8 cellular contexts compared by ENCODE assay signal in genomic region chrX:1535241-1536041, GRCh38. TPM values are rescaled to one million over a fixed set of nuclear protein-coding genes. Genes with fewer than 3 reads are reported as not detected.
DNase-seq lines count a peak whose midpoint lies in the region; ATAC-seq and TF ChIP-seq lines count a peak whose summit lies in the region.
"Had no signal": no experiment of that assay in that cellular context is flagged by ENCODE, and none has a peak within 500 bp of the region (broad histone marks: within the 10 kb centered on the region; RNA-seq: fewer than 3 reads in every experiment).

No MANE protein-coding gene starts in this region.

- DNase-seq in NAMALWA (ENCODE audit: low spot score): peak; percentile 64
- DNase-seq in natural killer cell treated with Interleukin-12 subunit alpha and Interleukin-12 subunit beta and Interleukin-15 and Interleukin-18, amount 100 ng/mL, for 72 hours (ENCODE audit: low spot score): no peak
- DNase-seq in HEK293T (ENCODE audit: extremely low spot score): no peak
- no peak for DNase-seq in kidney glomerular epithelial cell (lab: John Stamatoyannopoulos, UW)
- DNase-seq in islet precursor cell: no peak

- CTCF ChIA-PET in HEK293T (lab: Yijun Ruan, JAX): no interaction called here

- peak overlapping the region; percentile 90 for H3K4me3 Mint-ChIP-seq in activated T-helper 17 cell treated with anti-CD3 and anti-CD28 coated beads, Interleukin-2, amount 50 U/mL, for 72 hours
- H3K4me3 Mint-ChIP-seq in natural killer cell treated with Interleukin-12 subunit alpha and Interleukin-12 subunit beta and Interleukin-15 and Interleukin-18, amount 100 ng/mL, for 72 hours: peak overlapping the region; percentile 90

- ATAC-seq in GM19452 (IDR thresholded peaks at IDR 0.05; ENCODE audit: unreplicated experiment): peak; percentile 27
- peak; percentile 23 for ATAC-seq in activated T-helper 17 cell treated with anti-CD3 and anti-CD28 coated beads, Interleukin-2, amount 50 U/mL, for 72 hours (replicated peaks)
- peak in 1 of 2 donors; percentile 21 for ATAC-seq in natural killer cell treated with Interleukin-12 subunit alpha and Interleukin-12 subunit beta and Interleukin-15 and Interleukin-18, amount 100 ng/mL, for 72 hours

- H3K4me1 Mint-ChIP-seq in activated T-helper 17 cell treated with anti-CD3 and anti-CD28 coated beads, Interleukin-2, amount 50 U/mL, for 72 hours: peaks cover 8% of the 10 kb centered on the region
- peaks cover 16 to 24% of the 10 kb centered on the region in 2 donors for H3K4me1 Mint-ChIP-seq in natural killer cell treated with Interleukin-12 subunit alpha and Interleukin-12 subunit beta and Interleukin-15 and Interleukin-18, amount 100 ng/mL, for 72 hours (ENCODE audit: low read depth in 2 of 2)

- H3K9me3 Mint-ChIP-seq in activated T-helper 17 cell treated with anti-CD3 and anti-CD28 coated beads, Interleukin-2, amount 50 U/mL, for 72 hours: no peaks in the 10 kb centered on the region
- no peaks in the 10 kb centered on the region for H3K9me3 Mint-ChIP-seq in natural killer cell treated with Interleukin-12 subunit alpha and Interleukin-12 subunit beta and Interleukin-15 and Interleukin-18, amount 100 ng/mL, for 72 hours

- peak overlapping the region; percentile 99 for H3K27ac Mint-ChIP-seq in activated T-helper 17 cell treated with anti-CD3 and anti-CD28 coated beads, Interleukin-2, amount 50 U/mL, for 72 hours
- H3K27ac Mint-ChIP-seq in natural killer cell treated with Interleukin-12 subunit alpha and Interleukin-12 subunit beta and Interleukin-15 and Interleukin-18, amount 100 ng/mL, for 72 hours: peak overlapping the region; percentile 98 to 99

- H3K27me3 Mint-ChIP-seq in activated T-helper 17 cell treated with anti-CD3 and anti-CD28 coated beads, Interleukin-2, amount 50 U/mL, for 72 hours: no peaks in the 10 kb centered on the region
- no peaks in the 10 kb centered on the region for H3K27me3 Mint-ChIP-seq in natural killer cell treated with Interleukin-12 subunit alpha and Interleukin-12 subunit beta and Interleukin-15 and Interleukin-18, amount 100 ng/mL, for 72 hours

- H3K36me3 Mint-ChIP-seq in activated T-helper 17 cell treated with anti-CD3 and anti-CD28 coated beads, Interleukin-2, amount 50 U/mL, for 72 hours (ENCODE audit: low read depth): peaks cover 47% of the 10 kb centered on the region
- no peaks in the 10 kb centered on the region for H3K36me3 Mint-ChIP-seq in natural killer cell treated with Interleukin-12 subunit alpha and Interleukin-12 subunit beta and Interleukin-15 and Interleukin-18, amount 100 ng/mL, for 72 hours

- POLR2A ChIA-PET in HEK293T (lab: Yijun Ruan, JAX): no interaction called here

TF ChIP-seq in HEK293T, 16 proteins besides CTCF, POLR2A, EP300 and RAD21:
- TF ChIP-seq FOXM1 (IDR thresholded peaks at IDR 0.05; ENCODE audit: borderline replicate concordance): no peak
- no peak for TF ChIP-seq L3MBTL2 (conservative IDR thresholded peaks at IDR 0.05)
- no peak for TF ChIP-seq HDGF (IDR thresholded peaks at IDR 0.05; ENCODE audit: borderline replicate concordance)
- no peak for TF ChIP-seq ZNF384 (IDR thresholded peaks at IDR 0.05)
- no peak for TF ChIP-seq SP1 (IDR thresholded peaks at IDR 0.05)
- TF ChIP-seq ARNT (IDR thresholded peaks at IDR 0.05): no peak
- no peak for TF ChIP-seq SUZ12 (IDR thresholded peaks at IDR 0.05)
- no peak for TF ChIP-seq PKNOX1 (IDR thresholded peaks at IDR 0.05)
- no peak for TF ChIP-seq TARDBP (IDR thresholded peaks at IDR 0.05)
- no peak for TF ChIP-seq FOXK2 (IDR thresholded peaks at IDR 0.05)

RNA-seq across cellular contexts. Expression of gene P2RY8, which starts 1.5 kb away (rescaled TPM):
- 100 to 1,000 TPM in 1 of 2 donors, 10 to 100 TPM in 1; 89.0 to 105 TPM for total RNA-seq in activated T-helper 17 cell treated with anti-CD3 and anti-CD28 coated beads, Interleukin-2, amount 50 U/mL, for 72 hours
- 10 to 100 TPM; 19.5 to 59.1 TPM for total RNA-seq in natural killer cell treated with Interleukin-12 subunit alpha and Interleukin-12 subunit beta and Interleukin-15 and Interleukin-18, amount 100 ng/mL, for 72 hours
- total RNA-seq: epithelial cell of proximal tubule had no signal

RNA-seq across cellular contexts. Expression of gene AKAP17A, which starts 56.0 kb away (rescaled TPM):
- 10 to 100 TPM; 54.3 to 79.4 TPM for total RNA-seq in activated T-helper 17 cell treated with anti-CD3 and anti-CD28 coated beads, Interleukin-2, amount 50 U/mL, for 72 hours
- total RNA-seq in natural killer cell treated with Interleukin-12 subunit alpha and Interleukin-12 subunit beta and Interleukin-15 and Interleukin-18, amount 100 ng/mL, for 72 hours: 10 to 100 TPM; 74.3 to 98.4 TPM
